ENCODE assay signal across 2 cellular contexts in the genomic region with DNA sequence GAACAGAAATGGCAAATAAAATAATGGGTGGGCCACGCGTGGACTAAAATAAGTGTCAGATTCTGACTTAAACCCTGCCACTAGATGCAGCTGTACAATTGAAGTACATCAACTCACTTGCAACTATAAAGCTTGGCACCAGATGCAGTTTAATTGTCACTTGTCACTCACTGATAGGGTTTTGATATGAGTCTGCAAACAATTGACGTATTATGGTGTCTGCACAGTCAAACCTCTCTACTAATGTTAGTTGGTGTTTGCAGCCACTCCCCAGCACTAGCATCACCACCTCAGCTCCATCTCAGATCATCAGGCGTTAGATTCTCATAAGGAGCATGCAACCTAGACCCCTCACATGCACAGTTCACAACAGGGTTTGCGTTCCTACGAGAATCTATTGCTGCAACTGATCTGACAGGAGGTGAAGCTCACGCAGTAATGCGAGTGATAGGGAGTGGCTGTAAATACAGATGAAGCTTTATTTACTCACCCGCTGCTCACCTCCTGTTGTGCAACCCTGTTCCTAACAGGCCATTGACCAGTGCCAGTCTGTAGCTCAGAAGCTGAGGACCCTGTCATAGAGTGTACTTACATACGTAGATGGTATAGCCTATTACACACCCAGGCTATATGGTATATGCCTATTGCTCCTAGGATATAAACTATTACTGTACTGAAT.
A peak's percentile ranks its signal among the peaks of the same experiment; 100 is the strongest.
TF ChIP-seq lines count a peak whose summit lies in the region.

No MANE protein-coding gene starts in this region.

TF ChIP-seq in GM12878, 131 proteins besides CTCF, POLR2A, EP300 and RAD21 (continued from another document):
- TF ChIP-seq, protein P1, sequence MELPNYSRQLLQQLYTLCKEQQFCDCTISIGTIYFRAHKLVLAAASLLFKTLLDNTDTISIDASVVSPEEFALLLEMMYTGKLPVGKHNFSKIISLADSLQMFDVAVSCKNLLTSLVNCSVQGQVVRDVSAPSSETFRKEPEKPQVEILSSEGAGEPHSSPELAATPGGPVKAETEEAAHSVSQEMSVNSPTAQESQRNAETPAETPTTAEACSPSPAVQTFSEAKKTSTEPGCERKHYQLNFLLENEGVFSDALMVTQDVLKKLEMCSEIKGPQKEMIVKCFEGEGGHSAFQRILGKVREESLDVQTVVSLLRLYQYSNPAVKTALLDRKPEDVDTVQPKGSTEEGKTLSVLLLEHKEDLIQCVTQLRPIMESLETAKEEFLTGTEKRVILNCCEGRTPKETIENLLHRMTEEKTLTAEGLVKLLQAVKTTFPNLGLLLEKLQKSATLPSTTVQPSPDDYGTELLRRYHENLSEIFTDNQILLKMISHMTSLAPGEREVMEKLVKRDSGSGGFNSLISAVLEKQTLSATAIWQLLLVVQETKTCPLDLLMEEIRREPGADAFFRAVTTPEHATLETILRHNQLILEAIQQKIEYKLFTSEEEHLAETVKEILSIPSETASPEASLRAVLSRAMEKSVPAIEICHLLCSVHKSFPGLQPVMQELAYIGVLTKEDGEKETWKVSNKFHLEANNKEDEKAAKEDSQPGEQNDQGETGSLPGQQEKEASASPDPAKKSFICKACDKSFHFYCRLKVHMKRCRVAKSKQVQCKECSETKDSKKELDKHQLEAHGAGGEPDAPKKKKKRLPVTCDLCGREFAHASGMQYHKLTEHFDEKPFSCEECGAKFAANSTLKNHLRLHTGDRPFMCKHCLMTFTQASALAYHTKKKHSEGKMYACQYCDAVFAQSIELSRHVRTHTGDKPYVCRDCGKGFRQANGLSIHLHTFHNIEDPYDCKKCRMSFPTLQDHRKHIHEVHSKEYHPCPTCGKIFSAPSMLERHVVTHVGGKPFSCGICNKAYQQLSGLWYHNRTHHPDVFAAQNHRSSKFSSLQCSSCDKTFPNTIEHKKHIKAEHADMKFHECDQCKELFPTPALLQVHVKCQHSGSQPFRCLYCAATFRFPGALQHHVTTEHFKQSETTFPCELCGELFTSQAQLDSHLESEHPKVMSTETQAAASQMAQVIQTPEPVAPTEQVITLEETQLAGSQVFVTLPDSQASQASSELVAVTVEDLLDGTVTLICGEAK (IDR thresholded peaks at IDR 0.05; ENCODE audit: borderline replicate concordance): no peak
- no peak for TF ChIP-seq NFXL1 (IDR thresholded peaks at IDR 0.05; ENCODE audit: borderline replicate concordance)
- TF ChIP-seq EZH2 (IDR thresholded peaks at IDR 0.05; ENCODE audit: borderline replicate concordance, control insufficient read depth, low read depth, low read length): no peak
- TF ChIP-seq IRF4 (IDR thresholded peaks at IDR 0.05; ENCODE audit: low read depth, low read length): 0 out of 2 replicates have a peak, but pooled peaks have one; percentile 27

TF ChIP-seq in HepG2, 621 proteins besides CTCF, POLR2A, EP300 and RAD21 (continued from another document and continues in another):
- TF ChIP-seq ZNF180 (CRISPR knock-in tag; IDR thresholded peaks at IDR 0.05; ENCODE audit: borderline replicate concordance, low read depth) (no peak), HNF4G (IDR thresholded peaks at IDR 0.05; ENCODE audit: borderline replicate concordance, low read depth, low read length) (no peak; the same call in 1 of the 2 replicates), HNF4G (CRISPR knock-in tag; IDR thresholded peaks at IDR 0.05; ENCODE audit: borderline replicate concordance, low read depth) (no peak), KDM6A (CRISPR knock-in tag; IDR thresholded peaks at IDR 0.05; ENCODE audit: low read depth) (no peak), HDAC1 (CRISPR knock-in tag; IDR thresholded peaks at IDR 0.05) (peak; percentile 87), LCORL (IDR thresholded peaks at IDR 0.05) (no peak), LCORL (CRISPR knock-in tag; IDR thresholded peaks at IDR 0.05) (peak; percentile 64), ELF4 (CRISPR knock-in tag; IDR thresholded peaks at IDR 0.05; ENCODE audit: borderline replicate concordance) (no peak), PLRG1 (conservative IDR thresholded peaks at IDR 0.05) (no peak), TOPORS (CRISPR knock-in tag; IDR thresholded peaks at IDR 0.05) (no peak), CEBPG (CRISPR knock-in tag; IDR thresholded peaks at IDR 0.05) (peak; percentile 98), ZNF12 (CRISPR knock-in tag; IDR thresholded peaks at IDR 0.05) (peak; percentile 84; the same call in 1 of the 2 replicates), ZNF777 (CRISPR knock-in tag; IDR thresholded peaks at IDR 0.05) (no peak), ZNF841 (CRISPR knock-in tag; IDR thresholded peaks at IDR 0.05; ENCODE audit: borderline replicate concordance) (no peak), BRD4 (CRISPR knock-in tag; IDR thresholded peaks at IDR 0.05) (no peak), ZKSCAN1 (IDR thresholded peaks at IDR 0.05; ENCODE audit: low read length) (no peak), NR3C1 (CRISPR knock-in tag; IDR thresholded peaks at IDR 0.05) (no peak), HNF4A (CRISPR knock-in tag; IDR thresholded peaks at IDR 0.05) (peak; percentile 61), ZNF225 (CRISPR knock-in tag; IDR thresholded peaks at IDR 0.05) (no peak), SP4 (CRISPR knock-in tag; IDR thresholded peaks at IDR 0.05) (no peak), NFYB (CRISPR knock-in tag; IDR thresholded peaks at IDR 0.05) (no peak), DMAP1 (CRISPR knock-in tag; IDR thresholded peaks at IDR 0.05) (no peak), ZNF567 (CRISPR knock-in tag; IDR thresholded peaks at IDR 0.05; ENCODE audit: borderline replicate concordance) (no peak)
- TF ChIP-seq, protein P2, sequence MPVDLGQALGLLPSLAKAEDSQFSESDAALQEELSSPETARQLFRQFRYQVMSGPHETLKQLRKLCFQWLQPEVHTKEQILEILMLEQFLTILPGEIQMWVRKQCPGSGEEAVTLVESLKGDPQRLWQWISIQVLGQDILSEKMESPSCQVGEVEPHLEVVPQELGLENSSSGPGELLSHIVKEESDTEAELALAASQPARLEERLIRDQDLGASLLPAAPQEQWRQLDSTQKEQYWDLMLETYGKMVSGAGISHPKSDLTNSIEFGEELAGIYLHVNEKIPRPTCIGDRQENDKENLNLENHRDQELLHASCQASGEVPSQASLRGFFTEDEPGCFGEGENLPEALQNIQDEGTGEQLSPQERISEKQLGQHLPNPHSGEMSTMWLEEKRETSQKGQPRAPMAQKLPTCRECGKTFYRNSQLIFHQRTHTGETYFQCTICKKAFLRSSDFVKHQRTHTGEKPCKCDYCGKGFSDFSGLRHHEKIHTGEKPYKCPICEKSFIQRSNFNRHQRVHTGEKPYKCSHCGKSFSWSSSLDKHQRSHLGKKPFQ (CRISPR knock-in tag; IDR thresholded peaks at IDR 0.05; ENCODE audit: insufficient replicate concordance): no peak
- TF ChIP-seq, protein P3, sequence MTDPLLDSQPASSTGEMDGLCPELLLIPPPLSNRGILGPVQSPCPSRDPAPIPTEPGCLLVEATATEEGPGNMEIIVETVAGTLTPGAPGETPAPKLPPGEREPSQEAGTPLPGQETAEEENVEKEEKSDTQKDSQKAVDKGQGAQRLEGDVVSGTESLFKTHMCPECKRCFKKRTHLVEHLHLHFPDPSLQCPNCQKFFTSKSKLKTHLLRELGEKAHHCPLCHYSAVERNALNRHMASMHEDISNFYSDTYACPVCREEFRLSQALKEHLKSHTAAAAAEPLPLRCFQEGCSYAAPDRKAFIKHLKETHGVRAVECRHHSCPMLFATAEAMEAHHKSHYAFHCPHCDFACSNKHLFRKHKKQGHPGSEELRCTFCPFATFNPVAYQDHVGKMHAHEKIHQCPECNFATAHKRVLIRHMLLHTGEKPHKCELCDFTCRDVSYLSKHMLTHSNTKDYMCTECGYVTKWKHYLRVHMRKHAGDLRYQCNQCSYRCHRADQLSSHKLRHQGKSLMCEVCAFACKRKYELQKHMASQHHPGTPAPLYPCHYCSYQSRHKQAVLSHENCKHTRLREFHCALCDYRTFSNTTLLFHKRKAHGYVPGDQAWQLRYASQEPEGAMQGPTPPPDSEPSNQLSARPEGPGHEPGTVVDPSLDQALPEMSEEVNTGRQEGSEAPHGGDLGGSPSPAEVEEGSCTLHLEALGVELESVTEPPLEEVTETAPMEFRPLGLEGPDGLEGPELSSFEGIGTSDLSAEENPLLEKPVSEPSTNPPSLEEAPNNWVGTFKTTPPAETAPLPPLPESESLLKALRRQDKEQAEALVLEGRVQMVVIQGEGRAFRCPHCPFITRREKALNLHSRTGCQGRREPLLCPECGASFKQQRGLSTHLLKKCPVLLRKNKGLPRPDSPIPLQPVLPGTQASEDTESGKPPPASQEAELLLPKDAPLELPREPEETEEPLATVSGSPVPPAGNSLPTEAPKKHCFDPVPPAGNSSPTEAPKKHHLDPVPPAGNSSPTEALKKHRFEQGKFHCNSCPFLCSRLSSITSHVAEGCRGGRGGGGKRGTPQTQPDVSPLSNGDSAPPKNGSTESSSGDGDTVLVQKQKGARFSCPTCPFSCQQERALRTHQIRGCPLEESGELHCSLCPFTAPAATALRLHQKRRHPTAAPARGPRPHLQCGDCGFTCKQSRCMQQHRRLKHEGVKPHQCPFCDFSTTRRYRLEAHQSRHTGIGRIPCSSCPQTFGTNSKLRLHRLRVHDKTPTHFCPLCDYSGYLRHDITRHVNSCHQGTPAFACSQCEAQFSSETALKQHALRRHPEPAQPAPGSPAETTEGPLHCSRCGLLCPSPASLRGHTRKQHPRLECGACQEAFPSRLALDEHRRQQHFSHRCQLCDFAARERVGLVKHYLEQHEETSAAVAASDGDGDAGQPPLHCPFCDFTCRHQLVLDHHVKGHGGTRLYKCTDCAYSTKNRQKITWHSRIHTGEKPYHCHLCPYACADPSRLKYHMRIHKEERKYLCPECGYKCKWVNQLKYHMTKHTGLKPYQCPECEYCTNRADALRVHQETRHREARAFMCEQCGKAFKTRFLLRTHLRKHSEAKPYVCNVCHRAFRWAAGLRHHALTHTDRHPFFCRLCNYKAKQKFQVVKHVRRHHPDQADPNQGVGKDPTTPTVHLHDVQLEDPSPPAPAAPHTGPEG (CRISPR knock-in tag; IDR thresholded peaks at IDR 0.05): no peak
- TF ChIP-seq, protein P4, sequence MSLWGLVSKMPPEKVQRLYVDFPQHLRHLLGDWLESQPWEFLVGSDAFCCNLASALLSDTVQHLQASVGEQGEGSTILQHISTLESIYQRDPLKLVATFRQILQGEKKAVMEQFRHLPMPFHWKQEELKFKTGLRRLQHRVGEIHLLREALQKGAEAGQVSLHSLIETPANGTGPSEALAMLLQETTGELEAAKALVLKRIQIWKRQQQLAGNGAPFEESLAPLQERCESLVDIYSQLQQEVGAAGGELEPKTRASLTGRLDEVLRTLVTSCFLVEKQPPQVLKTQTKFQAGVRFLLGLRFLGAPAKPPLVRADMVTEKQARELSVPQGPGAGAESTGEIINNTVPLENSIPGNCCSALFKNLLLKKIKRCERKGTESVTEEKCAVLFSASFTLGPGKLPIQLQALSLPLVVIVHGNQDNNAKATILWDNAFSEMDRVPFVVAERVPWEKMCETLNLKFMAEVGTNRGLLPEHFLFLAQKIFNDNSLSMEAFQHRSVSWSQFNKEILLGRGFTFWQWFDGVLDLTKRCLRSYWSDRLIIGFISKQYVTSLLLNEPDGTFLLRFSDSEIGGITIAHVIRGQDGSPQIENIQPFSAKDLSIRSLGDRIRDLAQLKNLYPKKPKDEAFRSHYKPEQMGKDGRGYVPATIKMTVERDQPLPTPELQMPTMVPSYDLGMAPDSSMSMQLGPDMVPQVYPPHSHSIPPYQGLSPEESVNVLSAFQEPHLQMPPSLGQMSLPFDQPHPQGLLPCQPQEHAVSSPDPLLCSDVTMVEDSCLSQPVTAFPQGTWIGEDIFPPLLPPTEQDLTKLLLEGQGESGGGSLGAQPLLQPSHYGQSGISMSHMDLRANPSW (CRISPR knock-in tag; IDR thresholded peaks at IDR 0.05; ENCODE audit: borderline replicate concordance): no peak
- TF ChIP-seq, protein P5, sequence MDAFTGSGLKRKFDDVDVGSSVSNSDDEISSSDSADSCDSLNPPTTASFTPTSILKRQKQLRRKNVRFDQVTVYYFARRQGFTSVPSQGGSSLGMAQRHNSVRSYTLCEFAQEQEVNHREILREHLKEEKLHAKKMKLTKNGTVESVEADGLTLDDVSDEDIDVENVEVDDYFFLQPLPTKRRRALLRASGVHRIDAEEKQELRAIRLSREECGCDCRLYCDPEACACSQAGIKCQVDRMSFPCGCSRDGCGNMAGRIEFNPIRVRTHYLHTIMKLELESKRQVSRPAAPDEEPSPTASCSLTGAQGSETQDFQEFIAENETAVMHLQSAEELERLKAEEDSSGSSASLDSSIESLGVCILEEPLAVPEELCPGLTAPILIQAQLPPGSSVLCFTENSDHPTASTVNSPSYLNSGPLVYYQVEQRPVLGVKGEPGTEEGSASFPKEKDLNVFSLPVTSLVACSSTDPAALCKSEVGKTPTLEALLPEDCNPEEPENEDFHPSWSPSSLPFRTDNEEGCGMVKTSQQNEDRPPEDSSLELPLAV (CRISPR knock-in tag; conservative IDR thresholded peaks at IDR 0.05; ENCODE audit: low read depth): no peak
- TF ChIP-seq, protein P6, sequence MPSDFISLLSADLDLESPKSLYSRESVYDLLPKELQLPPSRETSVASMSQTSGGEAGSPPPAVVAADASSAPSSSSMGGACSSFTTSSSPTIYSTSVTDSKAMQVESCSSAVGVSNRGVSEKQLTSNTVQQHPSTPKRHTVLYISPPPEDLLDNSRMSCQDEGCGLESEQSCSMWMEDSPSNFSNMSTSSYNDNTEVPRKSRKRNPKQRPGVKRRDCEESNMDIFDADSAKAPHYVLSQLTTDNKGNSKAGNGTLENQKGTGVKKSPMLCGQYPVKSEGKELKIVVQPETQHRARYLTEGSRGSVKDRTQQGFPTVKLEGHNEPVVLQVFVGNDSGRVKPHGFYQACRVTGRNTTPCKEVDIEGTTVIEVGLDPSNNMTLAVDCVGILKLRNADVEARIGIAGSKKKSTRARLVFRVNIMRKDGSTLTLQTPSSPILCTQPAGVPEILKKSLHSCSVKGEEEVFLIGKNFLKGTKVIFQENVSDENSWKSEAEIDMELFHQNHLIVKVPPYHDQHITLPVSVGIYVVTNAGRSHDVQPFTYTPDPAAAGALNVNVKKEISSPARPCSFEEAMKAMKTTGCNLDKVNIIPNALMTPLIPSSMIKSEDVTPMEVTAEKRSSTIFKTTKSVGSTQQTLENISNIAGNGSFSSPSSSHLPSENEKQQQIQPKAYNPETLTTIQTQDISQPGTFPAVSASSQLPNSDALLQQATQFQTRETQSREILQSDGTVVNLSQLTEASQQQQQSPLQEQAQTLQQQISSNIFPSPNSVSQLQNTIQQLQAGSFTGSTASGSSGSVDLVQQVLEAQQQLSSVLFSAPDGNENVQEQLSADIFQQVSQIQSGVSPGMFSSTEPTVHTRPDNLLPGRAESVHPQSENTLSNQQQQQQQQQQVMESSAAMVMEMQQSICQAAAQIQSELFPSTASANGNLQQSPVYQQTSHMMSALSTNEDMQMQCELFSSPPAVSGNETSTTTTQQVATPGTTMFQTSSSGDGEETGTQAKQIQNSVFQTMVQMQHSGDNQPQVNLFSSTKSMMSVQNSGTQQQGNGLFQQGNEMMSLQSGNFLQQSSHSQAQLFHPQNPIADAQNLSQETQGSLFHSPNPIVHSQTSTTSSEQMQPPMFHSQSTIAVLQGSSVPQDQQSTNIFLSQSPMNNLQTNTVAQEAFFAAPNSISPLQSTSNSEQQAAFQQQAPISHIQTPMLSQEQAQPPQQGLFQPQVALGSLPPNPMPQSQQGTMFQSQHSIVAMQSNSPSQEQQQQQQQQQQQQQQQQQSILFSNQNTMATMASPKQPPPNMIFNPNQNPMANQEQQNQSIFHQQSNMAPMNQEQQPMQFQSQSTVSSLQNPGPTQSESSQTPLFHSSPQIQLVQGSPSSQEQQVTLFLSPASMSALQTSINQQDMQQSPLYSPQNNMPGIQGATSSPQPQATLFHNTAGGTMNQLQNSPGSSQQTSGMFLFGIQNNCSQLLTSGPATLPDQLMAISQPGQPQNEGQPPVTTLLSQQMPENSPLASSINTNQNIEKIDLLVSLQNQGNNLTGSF (CRISPR knock-in tag; IDR thresholded peaks at IDR 0.05): no peak
- TF ChIP-seq, protein P7, sequence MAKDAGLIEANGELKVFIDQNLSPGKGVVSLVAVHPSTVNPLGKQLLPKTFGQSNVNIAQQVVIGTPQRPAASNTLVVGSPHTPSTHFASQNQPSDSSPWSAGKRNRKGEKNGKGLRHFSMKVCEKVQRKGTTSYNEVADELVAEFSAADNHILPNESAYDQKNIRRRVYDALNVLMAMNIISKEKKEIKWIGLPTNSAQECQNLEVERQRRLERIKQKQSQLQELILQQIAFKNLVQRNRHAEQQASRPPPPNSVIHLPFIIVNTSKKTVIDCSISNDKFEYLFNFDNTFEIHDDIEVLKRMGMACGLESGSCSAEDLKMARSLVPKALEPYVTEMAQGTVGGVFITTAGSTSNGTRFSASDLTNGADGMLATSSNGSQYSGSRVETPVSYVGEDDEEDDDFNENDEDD (CRISPR knock-in tag; IDR thresholded peaks at IDR 0.05; ENCODE audit: borderline replicate concordance): no peak
